8 cellular contexts compared by ENCODE assay signal in genomic region chr12:22443379-22444316, GRCh38.
DNase-seq lines count a peak whose midpoint lies in the region; ATAC-seq and TF ChIP-seq lines count a peak whose summit lies in the region.

No MANE protein-coding gene starts in this region.

- H3K79me2 ChIP-seq in osteoblast (ENCODE audit: insufficient read depth, low read length), result no peaks in the 10 kb centered on the region

- H3K4me1 Mint-ChIP-seq in activated T-helper 17 cell treated with anti-CD3 and anti-CD28 coated beads, Interleukin-2, amount 50 U/mL, for 72 hours, result no peaks in the 10 kb centered on the region

- H3K4me1 ChIP-seq in osteoblast (ENCODE audit: insufficient read depth, low read length) (peaks cover 3% of the 10 kb centered on the region), upper lobe of left lung (peaks cover 0 to 7% (median 2%) of the 10 kb centered on the region in 4 donors)

- ATAC-seq in activated T-helper 17 cell treated with anti-CD3 and anti-CD28 coated beads, Interleukin-2, amount 50 U/mL, for 72 hours (replicated peaks), result peak; percentile 99
- peak; percentile 87 to 97 for ATAC-seq in upper lobe of left lung (ENCODE audit: low FRiP score in 2 of 2)

- H3K27ac Mint-ChIP-seq in activated T-helper 17 cell treated with anti-CD3 and anti-CD28 coated beads, Interleukin-2, amount 50 U/mL, for 72 hours, result no peak overlapping the region

- H3K36me3 Mint-ChIP-seq in activated T-helper 17 cell treated with anti-CD3 and anti-CD28 coated beads, Interleukin-2, amount 50 U/mL, for 72 hours (ENCODE audit: low read depth), result peaks cover 6% of the 10 kb centered on the region

- H3K36me3 ChIP-seq in osteoblast (ENCODE audit: insufficient read depth, low read length), result no peaks in the 10 kb centered on the region
- no peaks in the 10 kb centered on the region for H3K36me3 ChIP-seq in upper lobe of left lung

- H3K4me3 Mint-ChIP-seq in activated T-helper 17 cell treated with anti-CD3 and anti-CD28 coated beads, Interleukin-2, amount 50 U/mL, for 72 hours, result no peak overlapping the region

- in situ Hi-C loops in G401 (cut with HindIII; ENCODE audit: low sequenced_read_pairs), result no loop called here

- H3K27ac ChIP-seq in RWPE1 (no peak overlapping the region), osteoblast (ENCODE audit: low read depth, low read length) (no peak overlapping the region), upper lobe of left lung (no peak overlapping the region)

- H3K4me2 ChIP-seq in osteoblast (ENCODE audit: insufficient read depth, low read length), result peak overlapping the region; percentile 54

- POLR2A ChIA-PET in RWPE1 (lab: Yijun Ruan, JAX; ENCODE audit: low non-redundant PET), result no interaction called here

- no peaks in the 10 kb centered on the region for H3K9me3 ChIP-seq in osteoblast (ENCODE audit: low read depth, low read length)
- H3K9me3 ChIP-seq in upper lobe of left lung, result no peaks in the 10 kb centered on the region

- TF ChIP-seq EP300 in upper lobe of left lung (IDR thresholded peaks at IDR 0.05), result no peak

- H3K27me3 ChIP-seq in osteoblast (ENCODE audit: insufficient read depth, low read length), result peaks cover 4% of the 10 kb centered on the region
- H3K27me3 ChIP-seq in upper lobe of left lung, result no peaks in the 10 kb centered on the region

- no peaks in the 10 kb centered on the region for H4K20me1 ChIP-seq in osteoblast (ENCODE audit: insufficient read depth, low read length)

- DNase-seq in G401 (ENCODE audit: low spot score) (peak; percentile 89), H4 (ENCODE audit: low spot score) (peak; percentile 88), Kasumi-1 (lab: John Stamatoyannopoulos, UW) (peak; percentile 88 to 92), RWPE1 (ENCODE audit: low spot score) (peak; percentile 43), foreskin melanocyte (peak; percentile 59), osteoblast (ENCODE audit: insufficient read length, low spot score, missing footprints) (peak; percentile 52), upper lobe of left lung (peak in 1 of 2 donors; percentile 76)

- H3K4me3 ChIP-seq in osteoblast (ENCODE audit: insufficient read depth, low read length), result no peak overlapping the region
- no peak overlapping the region for H3K4me3 ChIP-seq in upper lobe of left lung

- TF ChIP-seq POLR2A in upper lobe of left lung (IDR thresholded peaks at IDR 0.05), result no peak

- H3K9me3 Mint-ChIP-seq in activated T-helper 17 cell treated with anti-CD3 and anti-CD28 coated beads, Interleukin-2, amount 50 U/mL, for 72 hours, result no peaks in the 10 kb centered on the region

- 39% methylated on average over 17 of the region's 17 CpGs for WGBS in upper lobe of left lung, 2 donors

- no peaks in the 10 kb centered on the region for H3K27me3 Mint-ChIP-seq in activated T-helper 17 cell treated with anti-CD3 and anti-CD28 coated beads, Interleukin-2, amount 50 U/mL, for 72 hours

- CTCF ChIA-PET in RWPE1 (lab: Yijun Ruan, JAX), result interaction anchor here (0.7 to 1.3 kb wide), 2 partner anchors 108 to 356 kb away, joined by 3 read pairs; no protein-coding TSS in a partner anchor

- TF ChIP-seq CTCF in RWPE1 (conservative IDR thresholded peaks at IDR 0.05; ENCODE audit: low read depth) (peak; percentile 58), osteoblast (IDR thresholded peaks at IDR 0.05; ENCODE audit: extremely low read depth, low read depth, low read length) (peak; percentile 84), upper lobe of left lung (IDR thresholded peaks at IDR 0.05) (peak; percentile 47 to 80 (median 68))

- no peak overlapping the region for H2AFZ ChIP-seq in osteoblast (ENCODE audit: low read length)
